Comparison of ENCODE assay signal across 1 cellular context in the genomic region with DNA sequence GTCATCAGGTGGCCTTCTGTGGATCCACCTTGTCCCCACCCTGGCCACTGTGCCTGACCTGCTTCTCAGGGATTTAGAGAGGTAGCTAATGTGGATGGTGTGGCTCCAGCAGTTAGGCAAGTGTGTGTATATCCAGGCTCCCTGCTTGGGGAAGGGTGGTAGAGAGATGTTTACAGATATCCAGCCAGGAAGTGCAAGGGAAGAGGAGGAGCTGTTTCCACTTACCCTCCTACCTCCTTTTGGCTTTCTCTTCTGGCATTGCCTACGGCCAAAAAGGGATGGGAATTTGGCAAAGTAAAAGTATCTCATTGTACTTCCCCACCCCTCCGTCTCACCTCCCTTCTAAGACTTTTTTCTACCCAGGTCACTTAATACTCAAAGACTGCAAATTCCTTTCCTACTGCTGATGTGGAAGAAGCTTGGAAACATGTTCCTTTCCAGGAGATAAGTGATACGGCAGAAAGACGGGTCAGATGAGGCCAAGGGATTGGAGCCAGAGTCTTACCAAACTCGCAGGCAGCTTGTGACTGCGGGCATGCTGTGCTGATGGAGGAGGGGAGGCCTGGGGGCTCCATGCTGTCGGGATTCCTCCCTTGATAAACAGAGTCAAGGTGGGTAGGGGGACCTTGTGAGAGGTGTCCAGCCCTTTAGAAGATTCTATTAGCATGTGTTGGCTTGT.
A peak's percentile ranks its signal among the peaks of the same experiment; 100 is the strongest.
TF ChIP-seq lines count a peak whose summit lies in the region.

No MANE protein-coding gene starts in this region.

TF ChIP-seq in K562, 482 proteins besides CTCF, POLR2A, EP300 and RAD21 (continued from another document):
- TF ChIP-seq, protein P1, sequence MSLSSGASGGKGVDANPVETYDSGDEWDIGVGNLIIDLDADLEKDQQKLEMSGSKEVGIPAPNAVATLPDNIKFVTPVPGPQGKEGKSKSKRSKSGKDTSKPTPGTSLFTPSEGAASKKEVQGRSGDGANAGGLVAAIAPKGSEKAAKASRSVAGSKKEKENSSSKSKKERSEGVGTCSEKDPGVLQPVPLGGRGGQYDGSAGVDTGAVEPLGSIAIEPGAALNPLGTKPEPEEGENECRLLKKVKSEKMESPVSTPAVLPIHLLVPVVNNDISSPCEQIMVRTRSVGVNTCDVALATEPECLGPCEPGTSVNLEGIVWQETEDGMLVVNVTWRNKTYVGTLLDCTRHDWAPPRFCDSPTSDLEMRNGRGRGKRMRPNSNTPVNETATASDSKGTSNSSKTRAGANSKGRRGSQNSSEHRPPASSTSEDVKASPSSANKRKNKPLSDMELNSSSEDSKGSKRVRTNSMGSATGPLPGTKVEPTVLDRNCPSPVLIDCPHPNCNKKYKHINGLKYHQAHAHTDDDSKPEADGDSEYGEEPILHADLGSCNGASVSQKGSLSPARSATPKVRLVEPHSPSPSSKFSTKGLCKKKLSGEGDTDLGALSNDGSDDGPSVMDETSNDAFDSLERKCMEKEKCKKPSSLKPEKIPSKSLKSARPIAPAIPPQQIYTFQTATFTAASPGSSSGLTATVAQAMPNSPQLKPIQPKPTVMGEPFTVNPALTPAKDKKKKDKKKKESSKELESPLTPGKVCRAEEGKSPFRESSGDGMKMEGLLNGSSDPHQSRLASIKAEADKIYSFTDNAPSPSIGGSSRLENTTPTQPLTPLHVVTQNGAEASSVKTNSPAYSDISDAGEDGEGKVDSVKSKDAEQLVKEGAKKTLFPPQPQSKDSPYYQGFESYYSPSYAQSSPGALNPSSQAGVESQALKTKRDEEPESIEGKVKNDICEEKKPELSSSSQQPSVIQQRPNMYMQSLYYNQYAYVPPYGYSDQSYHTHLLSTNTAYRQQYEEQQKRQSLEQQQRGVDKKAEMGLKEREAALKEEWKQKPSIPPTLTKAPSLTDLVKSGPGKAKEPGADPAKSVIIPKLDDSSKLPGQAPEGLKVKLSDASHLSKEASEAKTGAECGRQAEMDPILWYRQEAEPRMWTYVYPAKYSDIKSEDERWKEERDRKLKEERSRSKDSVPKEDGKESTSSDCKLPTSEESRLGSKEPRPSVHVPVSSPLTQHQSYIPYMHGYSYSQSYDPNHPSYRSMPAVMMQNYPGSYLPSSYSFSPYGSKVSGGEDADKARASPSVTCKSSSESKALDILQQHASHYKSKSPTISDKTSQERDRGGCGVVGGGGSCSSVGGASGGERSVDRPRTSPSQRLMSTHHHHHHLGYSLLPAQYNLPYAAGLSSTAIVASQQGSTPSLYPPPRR (CRISPR knock-in tag; IDR thresholded peaks at IDR 0.05; ENCODE audit: borderline replicate concordance) = no peak
- TF ChIP-seq, protein P2, sequence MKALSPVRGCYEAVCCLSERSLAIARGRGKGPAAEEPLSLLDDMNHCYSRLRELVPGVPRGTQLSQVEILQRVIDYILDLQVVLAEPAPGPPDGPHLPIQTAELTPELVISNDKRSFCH (CRISPR knock-in tag; IDR thresholded peaks at IDR 0.05) = no peak
- TF ChIP-seq, protein P2 (tag; IDR thresholded peaks at IDR 0.05) = no peak
- TF ChIP-seq RAD51 (IDR thresholded peaks at IDR 0.05; ENCODE audit: borderline replicate concordance, low read depth) (no peak), SMARCA4 (IDR thresholded peaks at IDR 0.05) (0 out of 2 replicates have a peak, but pooled peaks have one; percentile 24), NR2C2 (CRISPR knock-in tag; IDR thresholded peaks at IDR 0.05) (no peak), NR2C2 (tag; IDR thresholded peaks at IDR 0.05) (no peak), E2F3 (CRISPR knock-in tag; IDR thresholded peaks at IDR 0.05) (no peak), RCOR1 (IDR thresholded peaks at IDR 0.05; ENCODE audit: borderline replicate concordance in 1 of 2, low read depth in 2 of 2, low read length in 2 of 2) (0 out of 4 replicates have a peak, but pooled peaks of 1 of the 2 experiments have one; percentile 5), STAT5B (CRISPR knock-in tag; IDR thresholded peaks at IDR 0.05) (no peak), PTRF (tag; IDR thresholded peaks at IDR 0.05) (no peak), STAT5A (IDR thresholded peaks at IDR 0.05; ENCODE audit: borderline replicate concordance, low read length) (no peak), GATAD2A (IDR thresholded peaks at IDR 0.05) (peak; percentile 31; the same call in 1 of the 2 replicates), NFRKB (IDR thresholded peaks at IDR 0.05; ENCODE audit: low read depth) (no peak), ZC3H11A (IDR thresholded peaks at IDR 0.05; ENCODE audit: low read depth, low read length) (no peak)
- TF ChIP-seq, protein P3, sequence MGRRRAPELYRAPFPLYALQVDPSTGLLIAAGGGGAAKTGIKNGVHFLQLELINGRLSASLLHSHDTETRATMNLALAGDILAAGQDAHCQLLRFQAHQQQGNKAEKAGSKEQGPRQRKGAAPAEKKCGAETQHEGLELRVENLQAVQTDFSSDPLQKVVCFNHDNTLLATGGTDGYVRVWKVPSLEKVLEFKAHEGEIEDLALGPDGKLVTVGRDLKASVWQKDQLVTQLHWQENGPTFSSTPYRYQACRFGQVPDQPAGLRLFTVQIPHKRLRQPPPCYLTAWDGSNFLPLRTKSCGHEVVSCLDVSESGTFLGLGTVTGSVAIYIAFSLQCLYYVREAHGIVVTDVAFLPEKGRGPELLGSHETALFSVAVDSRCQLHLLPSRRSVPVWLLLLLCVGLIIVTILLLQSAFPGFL (CRISPR knock-in tag; IDR thresholded peaks at IDR 0.05) = no peak
- TF ChIP-seq, protein P4, sequence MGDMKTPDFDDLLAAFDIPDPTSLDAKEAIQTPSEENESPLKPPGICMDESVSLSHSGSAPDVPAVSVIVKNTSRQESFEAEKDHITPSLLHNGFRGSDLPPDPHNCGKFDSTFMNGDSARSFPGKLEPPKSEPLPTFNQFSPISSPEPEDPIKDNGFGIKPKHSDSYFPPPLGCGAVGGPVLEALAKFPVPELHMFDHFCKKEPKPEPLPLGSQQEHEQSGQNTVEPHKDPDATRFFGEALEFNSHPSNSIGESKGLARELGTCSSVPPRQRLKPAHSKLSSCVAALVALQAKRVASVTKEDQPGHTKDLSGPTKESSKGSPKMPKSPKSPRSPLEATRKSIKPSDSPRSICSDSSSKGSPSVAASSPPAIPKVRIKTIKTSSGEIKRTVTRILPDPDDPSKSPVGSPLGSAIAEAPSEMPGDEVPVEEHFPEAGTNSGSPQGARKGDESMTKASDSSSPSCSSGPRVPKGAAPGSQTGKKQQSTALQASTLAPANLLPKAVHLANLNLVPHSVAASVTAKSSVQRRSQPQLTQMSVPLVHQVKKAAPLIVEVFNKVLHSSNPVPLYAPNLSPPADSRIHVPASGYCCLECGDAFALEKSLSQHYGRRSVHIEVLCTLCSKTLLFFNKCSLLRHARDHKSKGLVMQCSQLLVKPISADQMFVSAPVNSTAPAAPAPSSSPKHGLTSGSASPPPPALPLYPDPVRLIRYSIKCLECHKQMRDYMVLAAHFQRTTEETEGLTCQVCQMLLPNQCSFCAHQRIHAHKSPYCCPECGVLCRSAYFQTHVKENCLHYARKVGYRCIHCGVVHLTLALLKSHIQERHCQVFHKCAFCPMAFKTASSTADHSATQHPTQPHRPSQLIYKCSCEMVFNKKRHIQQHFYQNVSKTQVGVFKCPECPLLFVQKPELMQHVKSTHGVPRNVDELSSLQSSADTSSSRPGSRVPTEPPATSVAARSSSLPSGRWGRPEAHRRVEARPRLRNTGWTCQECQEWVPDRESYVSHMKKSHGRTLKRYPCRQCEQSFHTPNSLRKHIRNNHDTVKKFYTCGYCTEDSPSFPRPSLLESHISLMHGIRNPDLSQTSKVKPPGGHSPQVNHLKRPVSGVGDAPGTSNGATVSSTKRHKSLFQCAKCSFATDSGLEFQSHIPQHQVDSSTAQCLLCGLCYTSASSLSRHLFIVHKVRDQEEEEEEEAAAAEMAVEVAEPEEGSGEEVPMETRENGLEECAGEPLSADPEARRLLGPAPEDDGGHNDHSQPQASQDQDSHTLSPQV (IDR thresholded peaks at IDR 0.05) = 0 out of 2 replicates have a peak, but pooled peaks have one; percentile 29
- TF ChIP-seq, protein P5, sequence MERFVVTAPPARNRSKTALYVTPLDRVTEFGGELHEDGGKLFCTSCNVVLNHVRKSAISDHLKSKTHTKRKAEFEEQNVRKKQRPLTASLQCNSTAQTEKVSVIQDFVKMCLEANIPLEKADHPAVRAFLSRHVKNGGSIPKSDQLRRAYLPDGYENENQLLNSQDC (CRISPR knock-in tag; IDR thresholded peaks at IDR 0.05) = no peak
- TF ChIP-seq, protein P6, sequence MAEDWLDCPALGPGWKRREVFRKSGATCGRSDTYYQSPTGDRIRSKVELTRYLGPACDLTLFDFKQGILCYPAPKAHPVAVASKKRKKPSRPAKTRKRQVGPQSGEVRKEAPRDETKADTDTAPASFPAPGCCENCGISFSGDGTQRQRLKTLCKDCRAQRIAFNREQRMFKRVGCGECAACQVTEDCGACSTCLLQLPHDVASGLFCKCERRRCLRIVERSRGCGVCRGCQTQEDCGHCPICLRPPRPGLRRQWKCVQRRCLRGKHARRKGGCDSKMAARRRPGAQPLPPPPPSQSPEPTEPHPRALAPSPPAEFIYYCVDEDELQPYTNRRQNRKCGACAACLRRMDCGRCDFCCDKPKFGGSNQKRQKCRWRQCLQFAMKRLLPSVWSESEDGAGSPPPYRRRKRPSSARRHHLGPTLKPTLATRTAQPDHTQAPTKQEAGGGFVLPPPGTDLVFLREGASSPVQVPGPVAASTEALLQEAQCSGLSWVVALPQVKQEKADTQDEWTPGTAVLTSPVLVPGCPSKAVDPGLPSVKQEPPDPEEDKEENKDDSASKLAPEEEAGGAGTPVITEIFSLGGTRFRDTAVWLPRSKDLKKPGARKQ (CRISPR knock-in tag; IDR thresholded peaks at IDR 0.05) = no peak
